ENCODE assay signal across 13 cellular contexts in genomic region chr3:151197981-151198767, GRCh38. TPM values are rescaled to one million over a fixed set of nuclear protein-coding genes. Genes with fewer than 3 reads are reported as not detected.
A peak's percentile ranks its signal among the peaks of the same experiment; 100 is the strongest.
DNase-seq lines count a peak whose midpoint lies in the region; ATAC-seq and TF ChIP-seq lines count a peak whose summit lies in the region.
"Had no signal": no experiment of that assay in that cellular context is flagged by ENCODE, and none has a peak within 500 bp of the region (broad histone marks: within the 10 kb centered on the region; RNA-seq: fewer than 3 reads in every experiment).

No MANE protein-coding gene starts in this region.

- no peaks in the 10 kb centered on the region for H3K36me3 ChIP-seq in CD8-positive, alpha-beta T cell (ENCODE audit: insufficient read depth, low read length)
- no peaks in the 10 kb centered on the region for H3K36me3 ChIP-seq in GM23248 (ENCODE audit: low read depth)
- H3K36me3 ChIP-seq in mesenchymal stem cell (ENCODE audit: control insufficient read depth in 1 of 2, insufficient read depth in 2 of 2, low read depth in 1 of 2, low read length in 2 of 2), result no peaks in the 10 kb centered on the region
- H3K36me3 ChIP-seq in effector memory CD4-positive, alpha-beta T cell (ENCODE audit: control insufficient read depth, insufficient read depth, low read length), result peaks cover 10% of the 10 kb centered on the region

- CTCF ChIA-PET in CD8-positive, alpha-beta T cell (lab: Charles Lee), result interaction anchor here (0.7 to 4.0 kb wide), 6 partner anchors 13 to 31 kb away, joined by 3 to 21 read pairs (median 6); no protein-coding TSS in a partner anchor

- H3K79me1 ChIP-seq in mesenchymal stem cell (replicated peaks; ENCODE audit: low read length, poor library complexity, severe bottlenecking), result no peaks in the 10 kb centered on the region

- H3K18ac ChIP-seq in mesenchymal stem cell (ENCODE audit: low read depth in 1 of 2, low read length in 2 of 2), result peak overlapping the region in 1 of 2 experiments; percentile 52

- H2AFZ ChIP-seq in GM23248, result no peak overlapping the region
- H2AFZ ChIP-seq in mesenchymal stem cell (ENCODE audit: low read depth, low read length), result no peak overlapping the region

- H4K8ac ChIP-seq in mesenchymal stem cell (ENCODE audit: low read length), result no peak overlapping the region

- no peak for TF ChIP-seq CTCF in CD8-positive, alpha-beta T cell (IDR thresholded peaks at IDR 0.05)

- H3K4me3 ChIP-seq in CD8-positive, alpha-beta T cell (ENCODE audit: low read depth, low read length), result no peak overlapping the region
- H3K4me3 ChIP-seq in GM23248 (no peak overlapping the region), mesenchymal stem cell (ENCODE audit: insufficient read depth in 1 of 2, low read depth in 1 of 2, low read length in 2 of 2) (no peak overlapping the region)
- H3K4me3 ChIP-seq in effector memory CD4-positive, alpha-beta T cell (ENCODE audit: insufficient read depth, low read depth, low read length, poor library complexity, severe bottlenecking), result no peak overlapping the region

- H2BK12ac ChIP-seq in mesenchymal stem cell (ENCODE audit: low read length in 2 of 2), result no peak overlapping the region

- POLR2A ChIA-PET in CD8-positive, alpha-beta T cell (lab: Charles Lee), result interaction anchor here (0.6 to 2.1 kb wide), 5 partner anchors 10 to 61 kb away, joined by 3 to 6 read pairs (median 4); no protein-coding TSS in a partner anchor

- WGBS in GM23248 (ENCODE audit: low coverage in 1 of 2, low lambda C conversion rate in 2 of 2, missing lambda C conversion rate in 2 of 2), 2 experiments, result 78% methylated on average over 6 of the region's 6 CpGs
- 88% methylated on average over 6 of the region's 6 CpGs for WGBS in mesenchymal stem cell

- H3K9me3 Mint-ChIP-seq in CD8-positive, alpha-beta T cell, result no peaks in the 10 kb centered on the region
- H3K9me3 Mint-ChIP-seq: H9 had no signal

- no peak overlapping the region for H3K23ac ChIP-seq in mesenchymal stem cell (ENCODE audit: low read length in 2 of 2)

- H2BK15ac ChIP-seq in mesenchymal stem cell (ENCODE audit: low read depth, poor library complexity, severe bottlenecking), result no peak overlapping the region

- no peaks in the 10 kb centered on the region for H3K27me3 ChIP-seq in CD8-positive, alpha-beta T cell (ENCODE audit: insufficient read depth, low read length)
- H3K27me3 ChIP-seq in GM23248 (replicated peaks; ENCODE audit: insufficient read depth) (no peaks in the 10 kb centered on the region), mesenchymal stem cell (ENCODE audit: control insufficient read depth in 1 of 2, insufficient read depth in 1 of 2, low read length in 2 of 2) (no peaks in the 10 kb centered on the region)
- no peaks in the 10 kb centered on the region for H3K27me3 ChIP-seq in effector memory CD4-positive, alpha-beta T cell (replicated peaks; ENCODE audit: control insufficient read depth, insufficient read depth, low read length, poor library complexity, severe bottlenecking)

- peaks cover 38% of the 10 kb centered on the region for H3K4me1 ChIP-seq in CD8-positive, alpha-beta T cell (ENCODE audit: insufficient read depth, low read length)
- H3K4me1 ChIP-seq in GM23248 (ENCODE audit: insufficient read depth) (peaks cover 11% of the 10 kb centered on the region), mesenchymal stem cell (ENCODE audit: control insufficient read depth, insufficient read depth, low read depth, low read length) (peaks cover 6% of the 10 kb centered on the region)
- H3K4me1 ChIP-seq in effector memory CD4-positive, alpha-beta T cell (ENCODE audit: control insufficient read depth, insufficient read depth, low read length, poor library complexity, severe bottlenecking), result peaks cover 14% of the 10 kb centered on the region

- intact Hi-C loops in CD8-positive, alpha-beta T cell (cut with DNase I, micrococcal nuclease), result no loop called here

- no peak overlapping the region for H2BK5ac ChIP-seq in mesenchymal stem cell (ENCODE audit: low read depth, low read length, poor library complexity, severe bottlenecking)

- peak overlapping the region; percentile 0 for H3K27ac Mint-ChIP-seq in CD8-positive, alpha-beta T cell
- H3K27ac Mint-ChIP-seq: H9 had no signal

- H3K4me3 Mint-ChIP-seq in CD8-positive, alpha-beta T cell, result no peak overlapping the region
- H3K4me3 Mint-ChIP-seq: H9 had no signal

- in situ Hi-C loops in GM23248 (cut with MboI), result no loop called here

- H3K9me2 ChIP-seq in GM23248 (ENCODE audit: insufficient read depth), result no peaks in the 10 kb centered on the region; the same call in 1 of the 2 replicates

- peak overlapping the region; percentile 43 for H3K4me2 ChIP-seq in GM23248 (ENCODE audit: unreplicated experiment)
- no peak overlapping the region for H3K4me2 ChIP-seq in mesenchymal stem cell (ENCODE audit: low read length, poor library complexity, severe bottlenecking)

- no peak for DNase-seq in CD8-positive, alpha-beta T cell
- DNase-seq in GM23248 (peak; percentile 56), amniotic stem cell (lab: John Stamatoyannopoulos, UW) (peak; percentile 22), mesenchymal stem cell (no peak), NCI-H526 (lab: John Stamatoyannopoulos, UW) (no peak), NCI-H69 (lab: John Stamatoyannopoulos, UW) (no peak)
- DNase-seq in effector memory CD4-positive, alpha-beta T cell, result no peak
- DNase-seq: activated CD8-positive, alpha-beta memory T cell treated with anti-CD3 and anti-CD28 coated beads, Interleukin-2, amount 50 U/mL, for 4 hours; effector CD4-positive, alpha-beta T cell; H9; NCI-H774 had no signal

- no peak overlapping the region for H2AK5ac ChIP-seq in mesenchymal stem cell (ENCODE audit: low read length, severe bottlenecking)

- H3K9ac ChIP-seq in GM23248 (no peak overlapping the region), mesenchymal stem cell (ENCODE audit: low read length) (no peak overlapping the region)

- H3K79me2 ChIP-seq in GM23248 (ENCODE audit: insufficient read depth), result no peaks in the 10 kb centered on the region

- H3F3A ChIP-seq in GM23248 (ENCODE audit: insufficient read depth), result no peaks in the 10 kb centered on the region

- H4K91ac ChIP-seq in mesenchymal stem cell (ENCODE audit: low read length), result no peak overlapping the region

- H3K4me1 Mint-ChIP-seq in CD8-positive, alpha-beta T cell (ENCODE audit: low read depth), result peaks cover 51% of the 10 kb centered on the region
- H3K4me1 Mint-ChIP-seq: H9 had no signal

- no peaks in the 10 kb centered on the region for H3K9me3 ChIP-seq in CD8-positive, alpha-beta T cell (ENCODE audit: low read length)
- H3K9me3 ChIP-seq in GM23248 (ENCODE audit: low read depth) (no peaks in the 10 kb centered on the region), mesenchymal stem cell (ENCODE audit: control insufficient read depth, low read length) (no peaks in the 10 kb centered on the region)
- no peaks in the 10 kb centered on the region for H3K9me3 ChIP-seq in effector memory CD4-positive, alpha-beta T cell (ENCODE audit: control insufficient read depth, low read length)

- no peak overlapping the region for H2BK120ac ChIP-seq in mesenchymal stem cell (ENCODE audit: low read depth, low read length)

- no peak overlapping the region for H3K14ac ChIP-seq in mesenchymal stem cell (ENCODE audit: low read length in 2 of 2)

- H3K36me3 Mint-ChIP-seq in CD8-positive, alpha-beta T cell, result peaks cover 32% of the 10 kb centered on the region

- no peaks in the 10 kb centered on the region for H3K27me3 Mint-ChIP-seq in CD8-positive, alpha-beta T cell (ENCODE audit: low read depth)

- no peak overlapping the region for H3K27ac ChIP-seq in CD8-positive, alpha-beta T cell (ENCODE audit: low read depth, low read length)
- H3K27ac ChIP-seq in GM23248 (peak overlapping the region; percentile 35), mesenchymal stem cell (ENCODE audit: low read length, poor library complexity, severe bottlenecking) (peak overlapping the region; percentile 91)
- no peak overlapping the region for H3K27ac ChIP-seq in effector memory CD4-positive, alpha-beta T cell (ENCODE audit: insufficient read depth, low read length, poor library complexity, severe bottlenecking)

- no peak for ATAC-seq in CD8-positive, alpha-beta T cell

- H3K4ac ChIP-seq in mesenchymal stem cell (ENCODE audit: low read depth in 1 of 2, low read length in 2 of 2), result no peak overlapping the region

- no peaks in the 10 kb centered on the region for H4K20me1 ChIP-seq in GM23248 (ENCODE audit: insufficient read depth)

RNA-seq across cellular contexts. Expression of gene GPR171, which starts 4.8 kb away (rescaled TPM):
- 10 to 100 TPM; 11.5 to 13.4 TPM for total RNA-seq in CD8-positive, alpha-beta T cell
- not detected in 2 replicates for total RNA-seq in GM23248 (2014; rRNA removed; shearing (Covaris generic))
- not detected in 2 replicates for polyA plus RNA-seq in GM23248 (2016; fragmentation: Nextera tagmentation; extraction: Ambion mirVana)
- not detected for polyA plus RNA-seq in mesenchymal stem cell (2013, experiment 1 of 2)
- polyA plus RNA-seq in mesenchymal stem cell (2013, experiment 2 of 2), result 0.04 TPM
- total RNA-seq: H9, LHCN-M2 had no signal
- polyA plus RNA-seq: keratinocyte had no signal

Comparison
In these comparisons a context has a peak if more than half of its experiments do, and no peak if none do; other contexts are left out.
1. DNase-seq: peak in GM23248 (single experiment) and amniotic stem cell (single experiment); none in CD8-positive, alpha-beta T cell (0 of 7), mesenchymal stem cell (single experiment), effector memory CD4-positive, alpha-beta T cell (0 of 3), NCI-H526 (0 of 2) and NCI-H69 (single experiment).
2. H3K27ac ChIP-seq: peak in GM23248 (single experiment) and mesenchymal stem cell (single experiment); none in CD8-positive, alpha-beta T cell (single experiment) and effector memory CD4-positive, alpha-beta T cell (single experiment).
3. RNA of gene GPR171, which starts 4.8 kb away (total RNA-seq): 11.5 to 13.4 TPM in CD8-positive, alpha-beta T cell; not detected in GM23248; every median in the first group is over 10 times any median in the second.